Comparison of ENCODE assay signal across 23 cellular contexts in the genomic region with DNA sequence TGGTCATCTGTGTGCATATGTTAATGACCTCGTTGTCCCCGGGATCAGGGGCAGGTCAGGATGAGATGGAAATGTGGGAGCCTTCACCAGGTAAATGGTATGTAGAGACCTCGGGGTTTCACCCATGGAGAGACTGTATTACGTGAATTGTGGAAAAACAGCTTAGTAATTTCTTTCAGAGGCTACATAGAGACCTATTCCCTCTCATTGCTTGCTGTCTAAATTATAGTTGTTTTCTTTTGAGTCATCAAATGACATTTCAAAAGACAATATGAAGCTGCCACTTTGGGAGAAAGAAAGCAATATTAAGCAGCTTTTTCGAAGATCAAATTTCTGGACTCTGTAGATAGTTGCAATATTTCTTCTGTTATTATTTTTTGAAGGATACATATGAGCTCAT. TPM values are rescaled to one million over a fixed set of nuclear protein-coding genes. Genes with fewer than 3 reads are reported as not detected.
"Had no signal": no experiment of that assay in that cellular context is flagged by ENCODE, and none has a peak within 500 bp of the region (broad histone marks: within the 10 kb centered on the region; RNA-seq: fewer than 3 reads in every experiment).

No MANE protein-coding gene starts in this region.

- ATAC-seq: activated CD8-positive, alpha-beta T cell treated with anti-CD3 and anti-CD28 coated beads for 36 hours; activated naive CD8-positive, alpha-beta T cell treated with anti-CD3 and anti-CD28 coated beads, Interleukin-2, amount 50 U/mL, for 24 hours; activated T-cell treated with anti-CD3 and anti-CD28 coated beads, Interleukin-2, amount 50 U/mL, for 72 hours; Panc1; SK-N-SH treated with all-trans-retinoic acid at 6 μM for 48 hours had no signal

- DNase-seq: activated CD4-positive, alpha-beta T cell treated with anti-CD3 and anti-CD28 coated beads, Interleukin-2, amount 10 ng/mL, durations not matched to agents 24 days and 14 days; activated CD4-positive, alpha-beta T cell treated with anti-CD3 and anti-CD28 coated beads, Interleukin-2, amount 50 U/mL, for 4 hours; activated CD8-positive, alpha-beta T cell treated with anti-CD3 and anti-CD28 coated beads for 36 hours; activated naive CD4-positive, alpha-beta T cell treated with anti-CD3 and anti-CD28 coated beads, Interleukin-2, amount 10 ng/mL, durations not matched to agents 7 days and 5 days; activated naive CD8-positive, alpha-beta T cell treated with anti-CD3 and anti-CD28 coated beads, Interleukin-2, amount 50 U/mL, for 24 hours; activated T-cell treated with anti-CD3 and anti-CD28 coated beads, Interleukin-2, amount 50 U/mL, for 1 hour; activated T-cell treated with anti-CD3 and anti-CD28 coated beads, Interleukin-2, amount 50 U/mL, for 72 hours; anterior cingulate cortex; caudate nucleus; Karpas-422; KBM-7; NCI-H1105 treated with DMSO at 0.1 percent for 48 hours; NCI-H1436; NCI-H1694 treated with DMSO at 0.1 percent for 48 hours; NCI-H2029; NCI-H345; NCI-H524 treated with DMSO at 0.1 percent for 48 hours; SIG-M5; T1000 had no signal

- FAIRE-seq: bronchial epithelial cell had no signal

RNA-seq across cellular contexts. Expression of gene ADAM23, which starts 20.4 kb away (rescaled TPM):
- total RNA-seq: RPMI7951 had no signal
